ENCODE assay signal across 12 cellular contexts in genomic region chr7:104980440-104980839, GRCh38. TPM values are rescaled to one million over a fixed set of nuclear protein-coding genes. Genes with fewer than 3 reads are reported as not detected.
DNase-seq lines count a peak whose midpoint lies in the region; FAIRE-seq and TF ChIP-seq lines count a peak whose summit lies in the region.
"Had no signal": no experiment of that assay in that cellular context is flagged by ENCODE, and none has a peak within 500 bp of the region (broad histone marks: within the 10 kb centered on the region; RNA-seq: fewer than 3 reads in every experiment).

No MANE protein-coding gene starts in this region.

- H3K4me1 ChIP-seq in left ventricle myocardium inferior (peaks cover 76% of the 10 kb centered on the region), astrocyte (ENCODE audit: insufficient read depth, low read length) (peaks cover 58% of the 10 kb centered on the region), keratinocyte (ENCODE audit: control insufficient read depth, extremely low read depth, insufficient read depth, low read length) (peaks cover 65% of the 10 kb centered on the region), tibial artery (peaks cover 0 to 78% (median 62%) of the 10 kb centered on the region in 4 donors)

- DNase-seq in left ventricle myocardium inferior, result no peak
- DNase-seq in cardiac septum (ENCODE audit: low spot score), result no peak
- DNase-seq in astrocyte (ENCODE audit: low read depth), result peak; percentile 55
- no peak for DNase-seq in keratinocyte (ENCODE audit: low read depth, low spot score)
- DNase-seq in tibial artery, result no peak
- DNase-seq in KG1 (lab: John Stamatoyannopoulos, UW), result no peak
- no peak for DNase-seq in D341Med (ENCODE audit: low spot score)
- no peak for DNase-seq in GM12892 (ENCODE audit: insufficient read length)
- DNase-seq: activated effector memory CD4-positive, alpha-beta T cell treated with Interleukin-2 at 50 U/mL for 16 hours; lower lobe of right lung; WERI-Rb-1 had no signal

- H3K79me2 ChIP-seq in astrocyte (ENCODE audit: insufficient read depth, low read length), result peaks cover 36% of the 10 kb centered on the region
- H3K79me2 ChIP-seq in keratinocyte (ENCODE audit: control insufficient read depth, insufficient read depth, low read length), result peaks cover 22% of the 10 kb centered on the region

- no peaks in the 10 kb centered on the region for H3K27me3 Mint-ChIP-seq in astrocyte (ENCODE audit: low read depth, unreplicated experiment)

- H3K36me3 ChIP-seq in left ventricle myocardium inferior, result no peaks in the 10 kb centered on the region
- no peaks in the 10 kb centered on the region for H3K36me3 ChIP-seq in astrocyte (ENCODE audit: insufficient read depth, low read length)
- peaks cover 0 to 5% of the 10 kb centered on the region in 2 experiments for H3K36me3 ChIP-seq in keratinocyte (ENCODE audit: control insufficient read depth in 2 of 2, extremely low read depth in 1 of 2, insufficient read depth in 2 of 2, low read length in 2 of 2)
- no peaks in the 10 kb centered on the region for H3K36me3 ChIP-seq in tibial artery
- H3K36me3 ChIP-seq: lower lobe of right lung, WERI-Rb-1 had no signal

- H3K9me3 ChIP-seq in left ventricle myocardium inferior (replicated peaks) (no peaks in the 10 kb centered on the region), astrocyte (ENCODE audit: insufficient read depth, low read depth, low read length) (no peaks in the 10 kb centered on the region), keratinocyte (ENCODE audit: control insufficient read depth, low read depth, low read length) (no peaks in the 10 kb centered on the region), tibial artery (no peaks in the 10 kb centered on the region)
- H3K9me3 ChIP-seq: lower lobe of right lung had no signal

- H3K36me3 Mint-ChIP-seq in astrocyte (ENCODE audit: low read depth, unreplicated experiment), result peaks cover 2% of the 10 kb centered on the region

- H3K9me1 ChIP-seq in keratinocyte (ENCODE audit: control insufficient read depth, extremely low read depth, insufficient read depth, low read length), result no peaks in the 10 kb centered on the region

- H3K4me2 ChIP-seq in astrocyte (ENCODE audit: low read length) (peak overlapping the region; percentile 73), keratinocyte (ENCODE audit: control insufficient read depth, extremely low read depth, insufficient read depth, low read depth, low read length) (peak overlapping the region; percentile 46)

- intact Hi-C loops in left ventricle myocardium inferior (cut with micrococcal nuclease), result loop anchor here (10.0 kb wide), 1 partner anchor 114 kb away; no protein-coding TSS in a partner anchor
- intact Hi-C loops in cardiac septum (cut with DNase I), result loop anchor here (5.0 kb wide), 1 partner anchor 132 kb away; no protein-coding TSS in a partner anchor
- intact Hi-C loops in tibial artery (cut with DNase I; ENCODE audit: low total_unique reads), result no loop called here

- peak overlapping the region; percentile 60 for H3K27ac Mint-ChIP-seq in astrocyte (ENCODE audit: unreplicated experiment)

- H3K4me3 Mint-ChIP-seq in astrocyte (ENCODE audit: unreplicated experiment), result no peak overlapping the region

- TF ChIP-seq CTCF in left ventricle myocardium inferior (IDR thresholded peaks at IDR 0.05; ENCODE audit: borderline replicate concordance) (no peak), astrocyte (IDR thresholded peaks at IDR 0.05; ENCODE audit: insufficient read depth, low read depth, low read length) (no peak), keratinocyte (optimal IDR thresholded peaks at IDR 0.05 in 1 of 3, IDR thresholded peaks at IDR 0.05 in 1 of 3, conservative IDR thresholded peaks at IDR 0.05 in 1 of 3; ENCODE audit: extremely low read depth in 1 of 3, insufficient read depth in 2 of 3, low read length in 3 of 3) (no peak), tibial artery (IDR thresholded peaks at IDR 0.05) (no peak)

- H3K4me1 Mint-ChIP-seq in astrocyte (ENCODE audit: low read depth, unreplicated experiment), result peaks cover 77% of the 10 kb centered on the region

- H2AFZ ChIP-seq in astrocyte (ENCODE audit: low read depth, low read length) (no peak overlapping the region), keratinocyte (ENCODE audit: control insufficient read depth, low read length) (no peak overlapping the region)

- H3K9ac ChIP-seq in astrocyte (ENCODE audit: low read length) (peak overlapping the region; percentile 50), keratinocyte (ENCODE audit: control insufficient read depth, extremely low read depth, insufficient read depth, low read length) (peak overlapping the region; percentile 64)

- H3K27me3 ChIP-seq in left ventricle myocardium inferior (ENCODE audit: low read depth) (no peaks in the 10 kb centered on the region), astrocyte (ENCODE audit: insufficient read depth, low read length) (no peaks in the 10 kb centered on the region), keratinocyte (ENCODE audit: control insufficient read depth, extremely low read depth, insufficient read depth, low read length) (no peaks in the 10 kb centered on the region), tibial artery (no peaks in the 10 kb centered on the region)

- no peak for TF ChIP-seq POLR2A in GM12892 (IDR thresholded peaks at IDR 0.05; ENCODE audit: low read depth, low read length)

- H3K4me3 ChIP-seq in left ventricle myocardium inferior (no peak overlapping the region), astrocyte (ENCODE audit: insufficient read depth, low read depth, low read length) (no peak overlapping the region), keratinocyte (ENCODE audit: control insufficient read depth in 2 of 3, extremely low read depth in 1 of 3, insufficient read depth in 2 of 3, low read depth in 1 of 3, low read length in 3 of 3) (peak overlapping the region in 1 of 3 experiments; percentile 11), tibial artery (no peak overlapping the region)
- H3K4me3 ChIP-seq: lower lobe of right lung had no signal

- H4K20me1 ChIP-seq in astrocyte (ENCODE audit: insufficient read depth, low read length) (peaks cover 26% of the 10 kb centered on the region), keratinocyte (ENCODE audit: control insufficient read depth, extremely low read depth, insufficient read depth, low read length) (no peaks in the 10 kb centered on the region)

- no peaks in the 10 kb centered on the region for H3K9me3 Mint-ChIP-seq in astrocyte (ENCODE audit: unreplicated experiment)

- dilution Hi-C loops in keratinocyte (cut with MboI; ENCODE audit: extremely low pct_ligation_motif_present, low sequenced_read_pairs), result no loop called here

- FAIRE-seq in astrocyte (lab: Jason Lieb, UNC) (peak; percentile 29), keratinocyte (lab: Jason Lieb, UNC) (peak; percentile 20), GM12892 (lab: Jason Lieb, UNC) (no peak)
- FAIRE-seq: colon had no signal

- peak overlapping the region; percentile 98 for H3K27ac ChIP-seq in left ventricle myocardium inferior (replicated peaks)
- peak overlapping the region; percentile 59 for H3K27ac ChIP-seq in astrocyte (ENCODE audit: low read depth, low read length)
- peak overlapping the region; percentile 87 for H3K27ac ChIP-seq in keratinocyte (ENCODE audit: control insufficient read depth, insufficient read depth, low read length)
- peak overlapping the region; percentile 66 to 90 for H3K27ac ChIP-seq in tibial artery

RNA-seq across cellular contexts. Expression of gene KMT2E, which starts 33.6 kb away (rescaled TPM):
- total RNA-seq in left ventricle myocardium inferior, result 40.2 TPM
- total RNA-seq in cardiac septum, result 65.7 TPM
- 57.4 and 62.5 TPM in 2 replicates for total RNA-seq in astrocyte
- 3.5 to 12.9 TPM (median 7.9 TPM) in 3 replicates for polyA plus RNA-seq in keratinocyte
- 78.4 TPM for polyA plus RNA-seq in keratinocyte (2011; ENCODE audit: low read depth)
- polyA plus RNA-seq in keratinocyte (2011; cell fraction: cytosol; rRNA removed), result 7.6 and 7.7 TPM in 2 replicates
- polyA plus RNA-seq in keratinocyte (2011; cell fraction: nucleus; rRNA removed), result 31.9 and 35.6 TPM in 2 replicates
- 21.5 and 27.1 TPM in 2 replicates for polyA plus RNA-seq in keratinocyte (2012; ENCODE audit: low replicate concordance)
- polyA minus RNA-seq in keratinocyte, result 36.9 to 48.3 TPM (median 41.4 TPM) in 3 replicates
- polyA minus RNA-seq in keratinocyte (2011; cell fraction: cytosol; rRNA and poly(A)+ RNA removed), result 10.4 TPM
- polyA minus RNA-seq in keratinocyte (2011; cell fraction: nucleus; rRNA and poly(A)+ RNA removed), result 39.3 and 68.7 TPM in 2 replicates
- 41.5 TPM for polyA plus RNA-seq in GM12892 (2012; ENCODE audit: missing spikeins)
